Comparison of ENCODE assay signal across 26 cellular contexts in the genomic region with DNA sequence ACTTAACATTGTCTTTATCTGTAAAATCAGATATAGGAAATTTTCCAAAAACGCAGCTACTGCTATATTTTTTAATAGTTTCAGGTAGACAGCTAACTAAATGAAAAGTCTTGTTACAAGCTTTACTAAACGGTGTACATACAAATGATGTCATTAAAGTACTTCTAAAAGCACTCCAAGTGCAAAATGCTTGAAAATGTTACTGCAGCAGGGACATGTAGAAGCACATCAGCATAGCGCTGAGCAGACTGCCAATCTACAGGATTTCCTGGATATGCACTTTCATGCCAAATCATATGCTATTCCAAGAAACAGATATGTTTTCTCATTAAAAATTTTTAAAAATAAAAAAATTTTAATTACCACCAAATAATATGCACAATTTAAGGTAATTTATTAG.
"Had no signal": no experiment of that assay in that cellular context is flagged by ENCODE, and none has a peak within 500 bp of the region (broad histone marks: within the 10 kb centered on the region; RNA-seq: fewer than 3 reads in every experiment).

No MANE protein-coding gene starts in this region.

- H3K9me3 ChIP-seq: ascending aorta, body of pancreas, Peyer's patch, SJSA1 had no signal

- H3K4me3 ChIP-seq: ascending aorta, body of pancreas, Peyer's patch, SJSA1 had no signal

- H3K4me1 ChIP-seq: ascending aorta, Peyer's patch, SJSA1 had no signal

- DNase-seq: activated B cell treated with CpG ODN at 0.5 μM for 24 hours; activated CD4-positive, alpha-beta memory T cell treated with anti-CD3 and anti-CD28 coated beads for 36 hours; activated CD4-positive, alpha-beta T cell treated with anti-CD3 and anti-CD28 coated beads, Interleukin-2, amount 10 ng/mL, durations not matched to agents 7 days and 5 days; activated CD8-positive, alpha-beta memory T cell treated with anti-CD3 and anti-CD28 coated beads for 24 hours; activated effector memory CD4-positive, alpha-beta T cell treated with anti-CD3 and anti-CD28 coated beads, Interleukin-2, amount 50 U/mL, for 16 hours; activated naive CD4-positive, alpha-beta T cell treated with Interleukin-2 at 50 U/mL for 16 hours; activated naive CD8-positive, alpha-beta T cell treated with anti-CD3 and anti-CD28 coated beads, Interleukin-2, amount 50 U/mL, for 24 hours; activated T-cell treated with anti-CD3 and anti-CD28 coated beads, Interleukin-2, amount 50 U/mL, for 4 hours; amniotic stem cell; body of pancreas; Kasumi-1; KBM-7; NCI-H1048; NCI-H146; NCI-H1930; NCI-H345; NCI-H510A; NCI-H69; Peyer's patch; Right ventricle myocardium superior; SW 1271 had no signal

- H3K27me3 ChIP-seq: ascending aorta, body of pancreas, Peyer's patch, SJSA1 had no signal

- ATAC-seq: activated naive CD4-positive, alpha-beta T cell treated with anti-CD3 and anti-CD28 coated beads, Interleukin-2, amount 50 U/mL, for 72 hours; activated naive CD8-positive, alpha-beta T cell treated with anti-CD3 and anti-CD28 coated beads, Interleukin-2, amount 50 U/mL, for 24 hours; activated T-cell treated with anti-CD3 and anti-CD28 coated beads, Interleukin-2, amount 50 U/mL, for 4 hours; body of pancreas; SK-N-SH treated with all-trans-retinoic acid at 6 μM for 48 hours had no signal

- H3K27ac ChIP-seq: ascending aorta, body of pancreas, Peyer's patch, RWPE1, SJSA1 had no signal
